1 cellular context compared by ENCODE assay signal in the genomic region with DNA sequence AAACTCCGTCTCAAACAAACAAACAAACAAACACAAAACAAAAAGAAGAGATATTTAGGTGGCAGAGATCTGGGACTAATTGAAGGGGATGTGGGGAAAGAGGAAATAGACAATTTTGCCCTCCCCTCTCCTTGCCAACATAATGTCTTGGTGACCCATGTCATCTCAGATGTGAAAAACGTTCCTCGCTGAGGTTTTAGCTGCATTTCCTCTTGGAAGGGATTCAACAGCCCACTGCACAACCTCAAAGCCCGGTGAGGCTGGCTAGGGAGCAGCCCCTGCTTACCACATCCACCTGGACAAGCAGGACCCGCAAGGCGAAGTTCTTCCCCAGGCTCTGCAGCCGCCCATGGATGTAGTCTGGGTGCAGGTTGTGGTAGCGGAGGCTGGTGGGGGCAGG.
TF ChIP-seq lines count a peak whose summit lies in the region.

No MANE protein-coding gene starts in this region.

TF ChIP-seq in SK-N-SH, 30 proteins besides CTCF, POLR2A, EP300 and RAD21 (continued from another document):
- TF ChIP-seq GATA2 (CRISPR knock-in tag; IDR thresholded peaks at IDR 0.05) (no peak), RFX5 (IDR thresholded peaks at IDR 0.05; ENCODE audit: low read length) (no peak), YY1 (IDR thresholded peaks at IDR 0.05; ENCODE audit: low read depth) (no peak), NRF1 (IDR thresholded peaks at IDR 0.05; ENCODE audit: low read depth, low read length) (no peak), GABPA (IDR thresholded peaks at IDR 0.05; ENCODE audit: low read depth) (no peak), ELF1 (IDR thresholded peaks at IDR 0.05) (no peak), ZBTB33 (IDR thresholded peaks at IDR 0.05; ENCODE audit: borderline replicate concordance, low read depth) (no peak), MXI1 (IDR thresholded peaks at IDR 0.05; ENCODE audit: low read depth, low read length) (no peak), TAF1 (IDR thresholded peaks at IDR 0.05; ENCODE audit: borderline replicate concordance, low read depth, low read length) (no peak)
- TF ChIP-seq, protein P1, sequence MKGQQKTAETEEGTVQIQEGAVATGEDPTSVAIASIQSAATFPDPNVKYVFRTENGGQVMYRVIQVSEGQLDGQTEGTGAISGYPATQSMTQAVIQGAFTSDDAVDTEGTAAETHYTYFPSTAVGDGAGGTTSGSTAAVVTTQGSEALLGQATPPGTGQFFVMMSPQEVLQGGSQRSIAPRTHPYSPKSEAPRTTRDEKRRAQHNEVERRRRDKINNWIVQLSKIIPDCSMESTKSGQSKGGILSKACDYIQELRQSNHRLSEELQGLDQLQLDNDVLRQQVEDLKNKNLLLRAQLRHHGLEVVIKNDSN (IDR thresholded peaks at IDR 0.05; ENCODE audit: borderline replicate concordance, low read depth), result no peak
